18 cellular contexts compared by ENCODE assay signal in genomic region chr16:66260522-66261290, GRCh38.
"Had no signal": no experiment of that assay in that cellular context is flagged by ENCODE, and none has a peak within 500 bp of the region (broad histone marks: within the 10 kb centered on the region; RNA-seq: fewer than 3 reads in every experiment).

No MANE protein-coding gene starts in this region.

- DNase-seq: activated CD4-positive, alpha-beta T cell treated with anti-CD3 and anti-CD28 coated beads for 1 hour; activated gamma-delta T cell; activated naive CD4-positive, alpha-beta T cell treated with anti-CD3 and anti-CD28 coated beads, Interleukin-2, amount 50 U/mL, for 16 hours; activated naive CD8-positive, alpha-beta T cell treated with anti-CD3 and anti-CD28 coated beads, Interleukin-2, amount 50 U/mL, for 24 hours; foreskin fibroblast; heart right ventricle; naive thymus-derived CD4-positive, alpha-beta T cell; SK-N-SH; stimulated activated CD4-positive, alpha-beta T cell treated with anti-CD3 and anti-CD28 coated beads, Interleukin-1b, Interleukin-23, amount 100 ng/mL, for 48 hours; stomach had no signal

- H3K27me3 ChIP-seq: cardiac muscle cell, right lobe of liver, stomach, suprapubic skin, tibial nerve had no signal

- H3K9me3 ChIP-seq: heart right ventricle, right lobe of liver, SK-N-SH, stomach, suprapubic skin, tibial nerve had no signal

- H3K27ac ChIP-seq: cardiac muscle cell, heart right ventricle, right lobe of liver, stomach, suprapubic skin, tibial nerve, VCaP had no signal

- H3K4me1 ChIP-seq: right lobe of liver had no signal

- H3K36me3 ChIP-seq: cardiac muscle cell, heart right ventricle, right lobe of liver, stomach, suprapubic skin, tibial nerve had no signal

- H3K4me3 ChIP-seq: cardiac muscle cell, heart right ventricle, lung, right lobe of liver, skin epidermis, stomach, suprapubic skin, tibial nerve had no signal

- ATAC-seq: activated naive CD8-positive, alpha-beta T cell treated with anti-CD3 and anti-CD28 coated beads, Interleukin-2, amount 50 U/mL, for 24 hours; heart right ventricle; naive thymus-derived CD4-positive, alpha-beta T cell; right lobe of liver; stimulated activated memory B cell treated with anti-CD40 and anti-IgM and Interleukin-4, amounts not matched to agents 10 μg/mL and 1 μg/mL and 100 μg/mL, for 72 hours had no signal
